ENCODE assay signal across 18 cellular contexts in the genomic region with DNA sequence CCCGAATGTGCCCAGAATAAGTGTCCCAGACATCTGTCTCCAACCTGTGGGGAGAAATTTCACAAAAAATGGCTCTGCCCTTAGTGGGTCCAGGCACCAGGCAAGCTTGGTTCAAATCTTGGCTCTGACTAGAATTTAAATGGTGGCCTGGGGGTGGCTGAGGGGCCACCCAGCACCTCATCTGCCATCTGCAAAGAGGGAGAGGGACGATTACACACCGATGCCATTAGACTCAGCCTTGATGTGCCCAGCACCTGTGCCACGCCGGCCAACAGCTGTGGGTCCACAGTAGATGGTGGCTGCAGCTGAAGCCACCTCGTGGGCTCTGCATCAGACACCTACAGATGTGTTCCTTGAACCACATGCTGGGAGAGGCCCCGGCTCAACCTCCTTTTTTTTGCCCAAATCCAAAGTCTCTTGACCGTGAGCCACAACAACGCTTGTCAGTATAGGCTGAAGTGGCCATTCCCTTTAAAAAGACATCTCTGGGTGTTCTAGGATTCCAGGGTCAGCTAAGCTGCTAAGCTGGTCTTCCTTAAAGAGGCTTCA.
"Had no signal": no experiment of that assay in that cellular context is flagged by ENCODE, and none has a peak within 500 bp of the region (broad histone marks: within the 10 kb centered on the region; RNA-seq: fewer than 3 reads in every experiment).

No MANE protein-coding gene starts in this region.

- H3K27ac ChIP-seq: dorsolateral prefrontal cortex, neutrophil, SK-N-MC had no signal

- H3K36me3 ChIP-seq: heart right ventricle, neutrophil, transverse colon had no signal

- FAIRE-seq: astrocyte, frontal cortex, islet of Langerhans had no signal

- H3K27me3 Mint-ChIP-seq: T-cell had no signal

- H3K27me3 ChIP-seq: neutrophil, transverse colon had no signal

- H3K36me3 Mint-ChIP-seq: activated naive CD4-positive, alpha-beta T cell treated with anti-CD3 and anti-CD28 coated beads, Interleukin-2, amount 10 ng/mL, durations not matched to agents 7 days and 5 days; memory B cell; T-cell had no signal

- H3K9me3 ChIP-seq: heart right ventricle, neutrophil, transverse colon had no signal

- H3K4me1 Mint-ChIP-seq: activated naive CD4-positive, alpha-beta T cell treated with anti-CD3 and anti-CD28 coated beads, Interleukin-2, amount 10 ng/mL, durations not matched to agents 7 days and 5 days; memory B cell; T-cell had no signal

- DNase-seq: activated CD4-positive, CD25-positive, alpha-beta regulatory T cell treated with anti-CD3 and anti-CD28 coated beads, Interleukin-2, amount 50 U/mL, for 72 hours; activated naive CD4-positive, alpha-beta T cell treated with anti-CD3 and anti-CD28 coated beads, Interleukin-2, amount 10 ng/mL, durations not matched to agents 7 days and 5 days; heart right ventricle; stimulated activated CD4-positive, alpha-beta T cell treated with anti-CD3 and anti-CD28 coated beads, Interleukin-4, amount 100 ng/mL, for 4 hours; stimulated activated naive CD4-positive, alpha-beta T cell treated with Interleukin-2 at 50 U/mL for 16 hours; T-cell; T-helper 9 cell; transverse colon had no signal

- ATAC-seq: left lobe of liver, T-cell had no signal

- H3K4me3 ChIP-seq: SK-N-MC had no signal

- H3K27ac Mint-ChIP-seq: activated naive CD4-positive, alpha-beta T cell treated with anti-CD3 and anti-CD28 coated beads, Interleukin-2, amount 10 ng/mL, durations not matched to agents 7 days and 5 days; activated T-helper 2 cell treated with anti-CD3 and anti-CD28 coated beads, Interferon-gamma antibody, Interleukin-2, Interleukin-4, amounts not matched to agents 10 μg/mL and 5 μg/mL and 100 μg/mL, durations not matched to agents 14 hours and 24 hours and 36 hours; memory B cell; T-cell had no signal

- H3K4me3 Mint-ChIP-seq: activated naive CD4-positive, alpha-beta T cell treated with anti-CD3 and anti-CD28 coated beads, Interleukin-2, amount 10 ng/mL, durations not matched to agents 7 days and 5 days; memory B cell had no signal

- H3K9me3 Mint-ChIP-seq: activated naive CD4-positive, alpha-beta T cell treated with anti-CD3 and anti-CD28 coated beads, Interleukin-2, amount 10 ng/mL, durations not matched to agents 7 days and 5 days; activated T-helper 2 cell treated with anti-CD3 and anti-CD28 coated beads, Interferon-gamma antibody, Interleukin-2, Interleukin-4, amounts not matched to agents 10 μg/mL and 5 μg/mL and 100 μg/mL, durations not matched to agents 14 hours and 24 hours and 36 hours; endodermal cell; memory B cell; T-cell had no signal
